14 cellular contexts compared by ENCODE assay signal in the genomic region with DNA sequence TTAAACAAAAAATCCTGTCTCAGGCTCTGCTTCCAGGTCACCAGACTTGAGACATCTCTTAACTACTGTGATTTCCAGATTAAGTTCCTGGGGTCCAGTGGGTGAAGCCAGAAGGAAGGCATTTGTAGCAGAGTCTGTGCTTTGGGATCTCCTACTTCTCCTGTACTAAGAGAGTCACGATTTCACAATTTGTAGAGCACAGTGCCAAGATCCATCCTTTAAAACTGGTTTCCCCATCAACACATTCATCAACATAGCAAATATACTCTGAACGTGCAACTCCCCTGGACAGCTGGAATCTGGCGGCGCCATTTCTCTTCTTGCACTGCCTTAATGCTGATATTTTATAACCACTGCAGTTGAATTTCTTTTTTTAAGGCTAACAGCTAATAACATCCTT. TPM values are rescaled to one million over a fixed set of nuclear protein-coding genes. Genes with fewer than 3 reads are reported as not detected.
A peak's percentile ranks its signal among the peaks of the same experiment; 100 is the strongest.
DNase-seq lines count a peak whose midpoint lies in the region; ATAC-seq and TF ChIP-seq lines count a peak whose summit lies in the region.
"Had no signal": no experiment of that assay in that cellular context is flagged by ENCODE, and none has a peak within 500 bp of the region (broad histone marks: within the 10 kb centered on the region; RNA-seq: fewer than 3 reads in every experiment).

No MANE protein-coding gene starts in this region.

- no peaks in the 10 kb centered on the region for H3K27me3 ChIP-seq in adipocyte (replicated peaks; ENCODE audit: control insufficient read depth, insufficient read depth, low read length)
- H3K27me3 ChIP-seq in left ventricle myocardium inferior (ENCODE audit: low read depth) = no peaks in the 10 kb centered on the region
- no peaks in the 10 kb centered on the region for H3K27me3 ChIP-seq in thoracic aorta (replicated peaks; ENCODE audit: insufficient read depth)
- H3K27me3 ChIP-seq: upper lobe of left lung had no signal

- H3K36me3 ChIP-seq in adipocyte (ENCODE audit: control insufficient read depth, insufficient read depth, low read length, severe bottlenecking) = no peaks in the 10 kb centered on the region
- no peaks in the 10 kb centered on the region for H3K36me3 ChIP-seq in left ventricle myocardium inferior
- no peaks in the 10 kb centered on the region for H3K36me3 ChIP-seq in thoracic aorta
- H3K36me3 ChIP-seq: upper lobe of left lung had no signal

- peak overlapping the region; percentile 89 for H3K27ac ChIP-seq in left ventricle myocardium inferior (replicated peaks)
- peak overlapping the region; percentile 40 to 81 for H3K27ac ChIP-seq in thoracic aorta
- H3K27ac ChIP-seq: upper lobe of left lung had no signal

- H3K9ac ChIP-seq in adipocyte (ENCODE audit: low read length) = no peak overlapping the region

- peaks cover 16% of the 10 kb centered on the region for H3K27me3 Mint-ChIP-seq in activated CD4-positive, alpha-beta T cell treated with anti-CD3 and anti-CD28 coated beads, Interleukin-2, amount 10 ng/mL, durations not matched to agents 24 days and 14 days

- peaks cover 72% of the 10 kb centered on the region for H3K4me1 Mint-ChIP-seq in activated CD4-positive, alpha-beta T cell treated with anti-CD3 and anti-CD28 coated beads, Interleukin-2, amount 10 ng/mL, durations not matched to agents 24 days and 14 days

- H3K27ac Mint-ChIP-seq in activated CD4-positive, alpha-beta T cell treated with anti-CD3 and anti-CD28 coated beads, Interleukin-2, amount 10 ng/mL, durations not matched to agents 24 days and 14 days = peak overlapping the region; percentile 62
- H3K27ac Mint-ChIP-seq: activated naive CD8-positive, alpha-beta T cell treated with anti-CD3 and anti-CD28 coated beads, Interleukin-2, amount 10 ng/mL, durations not matched to agents 7 days and 5 days had no signal

- no peak overlapping the region for H3K4me3 Mint-ChIP-seq in activated CD4-positive, alpha-beta T cell treated with anti-CD3 and anti-CD28 coated beads, Interleukin-2, amount 10 ng/mL, durations not matched to agents 24 days and 14 days
- H3K4me3 Mint-ChIP-seq: activated naive CD8-positive, alpha-beta T cell treated with anti-CD3 and anti-CD28 coated beads, Interleukin-2, amount 10 ng/mL, durations not matched to agents 7 days and 5 days; natural killer cell treated with Interleukin-12 subunit alpha and Interleukin-12 subunit beta and Interleukin-15 and Interleukin-18, amount 100 ng/mL, for 72 hours had no signal

- no peaks in the 10 kb centered on the region for H3K9me3 Mint-ChIP-seq in activated CD4-positive, alpha-beta T cell treated with anti-CD3 and anti-CD28 coated beads, Interleukin-2, amount 10 ng/mL, durations not matched to agents 24 days and 14 days
- H3K9me3 Mint-ChIP-seq: activated naive CD8-positive, alpha-beta T cell treated with anti-CD3 and anti-CD28 coated beads, Interleukin-2, amount 10 ng/mL, durations not matched to agents 7 days and 5 days; natural killer cell treated with Interleukin-12 subunit alpha and Interleukin-12 subunit beta and Interleukin-15 and Interleukin-18, amount 100 ng/mL, for 72 hours had no signal

- ATAC-seq in thoracic aorta (ENCODE audit: insufficient number of reproducible peaks, low FRiP score, low read depth) = no peak
- ATAC-seq in HG03442 (IDR thresholded peaks at IDR 0.05; ENCODE audit: unreplicated experiment) = no peak
- no peak for ATAC-seq in GM19463 (IDR thresholded peaks at IDR 0.05; ENCODE audit: unreplicated experiment)
- ATAC-seq: left colon; natural killer cell treated with Interleukin-12 subunit alpha and Interleukin-12 subunit beta and Interleukin-15 and Interleukin-18, amount 100 ng/mL, for 72 hours had no signal

- peaks cover 9% of the 10 kb centered on the region for H3K4me1 ChIP-seq in adipocyte (ENCODE audit: control insufficient read depth, insufficient read depth, low read length)
- peaks cover 21% of the 10 kb centered on the region for H3K4me1 ChIP-seq in left ventricle myocardium inferior
- peaks cover 0 to 4% of the 10 kb centered on the region in 2 donors for H3K4me1 ChIP-seq in thoracic aorta (ENCODE audit: control insufficient read depth in 1 of 2, low read depth in 2 of 2)

- no peaks in the 10 kb centered on the region for H3K9me3 ChIP-seq in adipocyte (ENCODE audit: control insufficient read depth, low read length)
- no peaks in the 10 kb centered on the region for H3K9me3 ChIP-seq in left ventricle myocardium inferior (replicated peaks)
- H3K9me3 ChIP-seq in thoracic aorta = no peaks in the 10 kb centered on the region
- H3K9me3 ChIP-seq: upper lobe of left lung had no signal

- peak overlapping the region; percentile 3 for H3K4me3 ChIP-seq in adipocyte (ENCODE audit: low read length)
- H3K4me3 ChIP-seq in left ventricle myocardium inferior = no peak overlapping the region
- no peak overlapping the region for H3K4me3 ChIP-seq in thoracic aorta
- H3K4me3 ChIP-seq: upper lobe of left lung had no signal

- TF ChIP-seq CTCF in left ventricle myocardium inferior (IDR thresholded peaks at IDR 0.05; ENCODE audit: borderline replicate concordance) = no peak
- no peak for TF ChIP-seq CTCF in thoracic aorta (IDR thresholded peaks at IDR 0.05)

- intact Hi-C loops in activated CD4-positive, alpha-beta T cell treated with anti-CD3 and anti-CD28 coated beads, Interleukin-2, amount 10 ng/mL, durations not matched to agents 24 days and 14 days (cut with micrococcal nuclease) = loop anchor here (1.0 to 10.0 kb wide), 3 partner anchors 8 to 582 kb away; no protein-coding TSS in a partner anchor
- intact Hi-C loops in left ventricle myocardium inferior (cut with micrococcal nuclease) = no loop called here

- H3K36me3 Mint-ChIP-seq in activated CD4-positive, alpha-beta T cell treated with anti-CD3 and anti-CD28 coated beads, Interleukin-2, amount 10 ng/mL, durations not matched to agents 24 days and 14 days (ENCODE audit: low read depth) = peaks cover 23% of the 10 kb centered on the region
- H3K36me3 Mint-ChIP-seq: natural killer cell treated with Interleukin-12 subunit alpha and Interleukin-12 subunit beta and Interleukin-15 and Interleukin-18, amount 100 ng/mL, for 72 hours had no signal

- no peak for DNase-seq in activated CD4-positive, alpha-beta T cell treated with anti-CD3 and anti-CD28 coated beads, Interleukin-2, amount 10 ng/mL, durations not matched to agents 24 days and 14 days
- no peak for DNase-seq in activated CD4-positive, alpha-beta T cell treated with anti-CD3 and anti-CD28 coated beads, Interleukin-2, amount 50 U/mL, for 4 hours
- DNase-seq in adipocyte (ENCODE audit: low read depth) (peak; percentile 47), left ventricle myocardium inferior (no peak), thoracic aorta (ENCODE audit: low spot score) (no peak), retina (no peak)
- DNase-seq: ACHN; activated naive CD8-positive, alpha-beta T cell treated with anti-CD3 and anti-CD28 coated beads, Interleukin-2, amount 10 ng/mL, durations not matched to agents 7 days and 5 days; DMS79; left colon; upper lobe of left lung had no signal

RNA-seq across cellular contexts. Expression of a gene that starts 33.2 kb away (rescaled TPM):
- total RNA-seq in activated CD4-positive, alpha-beta T cell treated with anti-CD3 and anti-CD28 coated beads, Interleukin-2, amount 10 ng/mL, durations not matched to agents 24 days and 14 days = 3.2 and 3.3 TPM in 2 replicates
- 0.25 TPM for total RNA-seq in left ventricle myocardium inferior
- total RNA-seq in thoracic aorta = 1 to 10 TPM; 3.4 to 7.3 TPM
